In the genomic region with DNA sequence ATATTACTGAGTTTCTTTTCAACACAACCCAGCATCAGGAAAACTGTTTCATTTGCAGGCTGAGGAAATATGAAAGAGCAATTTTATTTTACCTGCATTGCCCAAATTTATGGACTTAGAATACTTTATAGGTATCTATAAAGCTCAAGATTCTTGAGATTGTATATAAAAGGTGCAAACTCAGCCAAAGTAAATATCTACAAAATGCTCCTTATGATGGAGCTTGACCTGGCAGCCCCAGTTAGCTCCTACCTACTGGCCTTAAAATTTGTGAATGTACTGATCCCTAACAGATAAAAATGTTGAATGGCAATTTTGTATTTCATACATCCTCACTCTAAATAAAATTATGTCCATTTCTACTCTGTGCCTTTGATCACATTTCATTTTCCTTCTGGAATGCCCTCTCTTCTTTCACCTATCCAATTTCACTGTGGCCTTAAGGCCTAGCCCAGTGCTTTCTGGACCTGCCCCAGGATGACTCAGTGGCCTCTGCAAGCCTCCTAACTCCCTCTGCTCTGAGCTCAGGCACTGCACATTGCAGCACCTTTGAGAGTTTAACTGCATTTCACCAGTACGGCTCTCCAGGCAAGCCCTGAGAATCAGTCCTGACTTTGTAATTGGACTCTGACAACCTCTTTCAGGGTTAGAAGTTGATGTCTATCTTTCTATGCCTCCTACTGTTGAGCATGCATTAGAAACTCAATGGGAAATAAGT, we compare ENCODE assay signal across 9 cellular contexts.
DNase-seq lines count a peak whose midpoint lies in the region; ATAC-seq and TF ChIP-seq lines count a peak whose summit lies in the region.
"Had no signal": no experiment of that assay in that cellular context is flagged by ENCODE, and none has a peak within 500 bp of the region (broad histone marks: within the 10 kb centered on the region; RNA-seq: fewer than 3 reads in every experiment).

No MANE protein-coding gene starts in this region.

- peaks cover 13% of the 10 kb centered on the region for H3K36me3 Mint-ChIP-seq in mesothelial cell of epicardium

- H3K9me3 Mint-ChIP-seq in mesothelial cell of epicardium = no peaks in the 10 kb centered on the region
- H3K9me3 Mint-ChIP-seq in stimulated activated naive CD8-positive, alpha-beta T cell treated with anti-CD3 and anti-CD28 coated beads, Interleukin-15, amount 100 ng/mL, for 72 hours = no peaks in the 10 kb centered on the region
- H3K9me3 Mint-ChIP-seq: dendritic cell treated with granulocyte-macrophage colony-stimulating factor and Interleukin-4, amounts not matched to agents 40 ng/mL and 50 ng/mL, for 4 days had no signal

- H3K4me3 Mint-ChIP-seq in mesothelial cell of epicardium = no peak overlapping the region
- H3K4me3 Mint-ChIP-seq in stimulated activated naive CD8-positive, alpha-beta T cell treated with anti-CD3 and anti-CD28 coated beads, Interleukin-15, amount 100 ng/mL, for 72 hours = no peak overlapping the region
- H3K4me3 Mint-ChIP-seq: dendritic cell treated with granulocyte-macrophage colony-stimulating factor and Interleukin-4, amounts not matched to agents 40 ng/mL and 50 ng/mL, for 4 days had no signal

- no peak for TF ChIP-seq CTCF in coronary artery (IDR thresholded peaks at IDR 0.05)
- no peak for TF ChIP-seq CTCF in mesothelial cell of epicardium (IDR thresholded peaks at IDR 0.05; ENCODE audit: unreplicated experiment)

- in situ Hi-C loops in ACHN (cut with HindIII; ENCODE audit: low pct_ligation_motif_present, low pct_unique_long_range_greater_than_20kb, low sequenced_read_pairs) = no loop called here

- H3K27ac ChIP-seq in coronary artery (peak overlapping the region; percentile 50 to 77), caudate nucleus (ENCODE audit: low read depth, low read length) (no peak overlapping the region)

- H3K4me1 Mint-ChIP-seq in mesothelial cell of epicardium = peaks cover 28% of the 10 kb centered on the region
- no peaks in the 10 kb centered on the region for H3K4me1 Mint-ChIP-seq in stimulated activated naive CD8-positive, alpha-beta T cell treated with anti-CD3 and anti-CD28 coated beads, Interleukin-15, amount 100 ng/mL, for 72 hours

- peak overlapping the region; percentile 44 for H3K27ac Mint-ChIP-seq in mesothelial cell of epicardium
- H3K27ac Mint-ChIP-seq in stimulated activated naive CD8-positive, alpha-beta T cell treated with anti-CD3 and anti-CD28 coated beads, Interleukin-15, amount 100 ng/mL, for 72 hours = no peak overlapping the region
- H3K27ac Mint-ChIP-seq: dendritic cell treated with granulocyte-macrophage colony-stimulating factor and Interleukin-4, amounts not matched to agents 40 ng/mL and 50 ng/mL, for 4 days had no signal

- H3K4me3 ChIP-seq in coronary artery = no peak overlapping the region

- no peak for ATAC-seq in stimulated activated naive CD8-positive, alpha-beta T cell treated with anti-CD3 and anti-CD28 coated beads, Interleukin-15, amount 100 ng/mL, for 72 hours

- H3K27me3 Mint-ChIP-seq in mesothelial cell of epicardium (ENCODE audit: low read depth) = no peaks in the 10 kb centered on the region
- H3K27me3 Mint-ChIP-seq in stimulated activated naive CD8-positive, alpha-beta T cell treated with anti-CD3 and anti-CD28 coated beads, Interleukin-15, amount 100 ng/mL, for 72 hours = peaks cover 9% of the 10 kb centered on the region
- H3K27me3 Mint-ChIP-seq: dendritic cell treated with granulocyte-macrophage colony-stimulating factor and Interleukin-4, amounts not matched to agents 40 ng/mL and 50 ng/mL, for 4 days had no signal

- DNase-seq in ACHN = peak; percentile 89
- DNase-seq in LoVo (ENCODE audit: low spot score) = peak; percentile 42
- no peak for DNase-seq in coronary artery (ENCODE audit: low spot score)
- no peak for DNase-seq in mesothelial cell of epicardium (ENCODE audit: low spot score in 2 of 2, unreplicated experiment in 2 of 2)
- DNase-seq in stimulated activated naive CD8-positive, alpha-beta T cell treated with anti-CD3 and anti-CD28 coated beads, Interleukin-15, amount 100 ng/mL, for 72 hours = no peak
- no peak for DNase-seq in NCI-H187 treated with DMSO at 0.1 percent for 48 hours (lab: John Stamatoyannopoulos, UW)
- DNase-seq in globus pallidus (ENCODE audit: low spot score) = no peak
- DNase-seq in caudate nucleus (lab: John Stamatoyannopoulos, UW) = no peak

Comparison
In these comparisons a context has a peak if more than half of its experiments do, and no peak if none do; other contexts are left out.
1. DNase-seq: peak in ACHN (single experiment) and LoVo (single experiment); none in coronary artery (single experiment), mesothelial cell of epicardium (0 of 2), stimulated activated naive CD8-positive, alpha-beta T cell treated with anti-CD3 and anti-CD28 coated beads, Interleukin-15, amount 100 ng/mL, for 72 hours (0 of 2), NCI-H187 treated with DMSO at 0.1 percent for 48 hours (single experiment), globus pallidus (single experiment) and caudate nucleus (0 of 61).